Comparison of ENCODE assay signal across 1 cellular context in the genomic region with DNA sequence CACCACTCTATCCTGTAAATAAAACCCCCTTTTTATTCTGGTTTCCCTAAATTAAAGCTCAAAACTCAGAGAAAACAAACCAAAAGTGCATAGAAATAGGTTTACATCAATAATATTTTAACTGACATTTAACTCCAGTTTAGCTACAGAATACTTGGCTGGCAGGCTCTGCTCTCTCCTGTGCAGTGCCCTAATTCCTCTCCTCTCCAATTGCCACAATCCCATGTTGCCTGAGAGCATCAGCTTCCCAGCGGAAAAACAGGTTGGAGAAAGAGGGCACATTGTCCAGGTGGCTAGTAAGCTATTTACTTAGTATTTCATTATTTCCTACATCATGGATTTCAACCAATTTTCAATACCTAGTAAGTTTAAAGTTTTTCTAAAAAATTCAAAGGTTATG.
TF ChIP-seq lines count a peak whose summit lies in the region.

No MANE protein-coding gene starts in this region.

TF ChIP-seq in GM23338, 12 proteins besides CTCF, POLR2A, EP300 and RAD21 (continued from another document):
- TF ChIP-seq, protein P1, sequence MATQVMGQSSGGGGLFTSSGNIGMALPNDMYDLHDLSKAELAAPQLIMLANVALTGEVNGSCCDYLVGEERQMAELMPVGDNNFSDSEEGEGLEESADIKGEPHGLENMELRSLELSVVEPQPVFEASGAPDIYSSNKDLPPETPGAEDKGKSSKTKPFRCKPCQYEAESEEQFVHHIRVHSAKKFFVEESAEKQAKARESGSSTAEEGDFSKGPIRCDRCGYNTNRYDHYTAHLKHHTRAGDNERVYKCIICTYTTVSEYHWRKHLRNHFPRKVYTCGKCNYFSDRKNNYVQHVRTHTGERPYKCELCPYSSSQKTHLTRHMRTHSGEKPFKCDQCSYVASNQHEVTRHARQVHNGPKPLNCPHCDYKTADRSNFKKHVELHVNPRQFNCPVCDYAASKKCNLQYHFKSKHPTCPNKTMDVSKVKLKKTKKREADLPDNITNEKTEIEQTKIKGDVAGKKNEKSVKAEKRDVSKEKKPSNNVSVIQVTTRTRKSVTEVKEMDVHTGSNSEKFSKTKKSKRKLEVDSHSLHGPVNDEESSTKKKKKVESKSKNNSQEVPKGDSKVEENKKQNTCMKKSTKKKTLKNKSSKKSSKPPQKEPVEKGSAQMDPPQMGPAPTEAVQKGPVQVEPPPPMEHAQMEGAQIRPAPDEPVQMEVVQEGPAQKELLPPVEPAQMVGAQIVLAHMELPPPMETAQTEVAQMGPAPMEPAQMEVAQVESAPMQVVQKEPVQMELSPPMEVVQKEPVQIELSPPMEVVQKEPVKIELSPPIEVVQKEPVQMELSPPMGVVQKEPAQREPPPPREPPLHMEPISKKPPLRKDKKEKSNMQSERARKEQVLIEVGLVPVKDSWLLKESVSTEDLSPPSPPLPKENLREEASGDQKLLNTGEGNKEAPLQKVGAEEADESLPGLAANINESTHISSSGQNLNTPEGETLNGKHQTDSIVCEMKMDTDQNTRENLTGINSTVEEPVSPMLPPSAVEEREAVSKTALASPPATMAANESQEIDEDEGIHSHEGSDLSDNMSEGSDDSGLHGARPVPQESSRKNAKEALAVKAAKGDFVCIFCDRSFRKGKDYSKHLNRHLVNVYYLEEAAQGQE (IDR thresholded peaks at IDR 0.05; ENCODE audit: unreplicated experiment), result no peak
- TF ChIP-seq ZNF114 (CRISPR knock-in tag; IDR thresholded peaks at IDR 0.05) (no peak), EZH2 (IDR thresholded peaks at IDR 0.05; ENCODE audit: low read depth, unreplicated experiment) (no peak), JUNB (IDR thresholded peaks at IDR 0.05; ENCODE audit: unreplicated experiment) (no peak), CREB1 (CRISPR knock-in tag; IDR thresholded peaks at IDR 0.05; ENCODE audit: low read depth) (no peak), STAT1 (IDR thresholded peaks at IDR 0.05; ENCODE audit: unreplicated experiment) (no peak), EZH2phosphoT487 (IDR thresholded peaks at IDR 0.05; ENCODE audit: unreplicated experiment) (no peak)
